Comparison of ENCODE assay signal across 8 cellular contexts in the genomic region with DNA sequence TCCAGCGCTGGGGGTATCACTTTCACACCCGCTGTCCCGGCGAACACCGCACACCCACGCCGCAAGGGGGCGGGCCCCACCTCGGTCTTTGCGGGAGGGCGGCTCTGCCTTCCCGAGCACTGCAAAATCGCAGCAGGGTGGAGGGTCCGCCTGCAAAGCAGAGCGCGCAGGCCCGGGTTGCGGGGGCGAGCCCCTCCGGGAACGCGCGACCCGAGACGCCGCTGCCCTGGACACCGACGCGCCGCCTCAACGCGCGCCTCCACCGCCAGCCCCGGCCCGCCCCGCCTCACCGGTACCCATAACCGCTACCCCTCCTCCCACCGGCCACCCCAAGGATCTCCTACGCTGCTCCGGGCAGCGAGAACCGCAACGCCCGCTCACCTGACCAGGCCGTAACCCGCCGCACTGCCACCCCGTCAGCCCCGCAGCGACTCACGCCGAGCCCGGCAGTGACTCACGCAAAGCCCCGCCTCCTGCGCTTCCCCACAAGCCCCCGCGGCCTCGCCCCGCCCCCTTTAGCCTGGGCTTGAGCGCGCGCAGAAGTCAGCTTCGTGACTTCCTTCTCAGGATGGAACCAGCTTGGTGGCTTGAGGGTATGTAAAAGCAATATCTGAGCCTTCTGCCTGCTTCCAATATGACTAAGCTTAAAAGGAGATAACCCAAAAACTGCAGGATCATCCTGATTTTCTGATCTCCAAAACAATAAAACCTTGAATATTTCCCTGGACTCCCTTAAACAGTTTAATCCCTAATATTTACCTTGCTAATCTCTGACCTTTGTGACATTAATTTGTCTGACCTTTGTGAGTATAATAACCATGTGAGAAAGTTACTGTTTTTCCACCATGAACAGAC. TPM values are rescaled to one million over a fixed set of nuclear protein-coding genes. Genes with fewer than 3 reads are reported as not detected.
DNase-seq lines count a peak whose midpoint lies in the region; ATAC-seq and TF ChIP-seq lines count a peak whose summit lies in the region.

A gene with protein sequence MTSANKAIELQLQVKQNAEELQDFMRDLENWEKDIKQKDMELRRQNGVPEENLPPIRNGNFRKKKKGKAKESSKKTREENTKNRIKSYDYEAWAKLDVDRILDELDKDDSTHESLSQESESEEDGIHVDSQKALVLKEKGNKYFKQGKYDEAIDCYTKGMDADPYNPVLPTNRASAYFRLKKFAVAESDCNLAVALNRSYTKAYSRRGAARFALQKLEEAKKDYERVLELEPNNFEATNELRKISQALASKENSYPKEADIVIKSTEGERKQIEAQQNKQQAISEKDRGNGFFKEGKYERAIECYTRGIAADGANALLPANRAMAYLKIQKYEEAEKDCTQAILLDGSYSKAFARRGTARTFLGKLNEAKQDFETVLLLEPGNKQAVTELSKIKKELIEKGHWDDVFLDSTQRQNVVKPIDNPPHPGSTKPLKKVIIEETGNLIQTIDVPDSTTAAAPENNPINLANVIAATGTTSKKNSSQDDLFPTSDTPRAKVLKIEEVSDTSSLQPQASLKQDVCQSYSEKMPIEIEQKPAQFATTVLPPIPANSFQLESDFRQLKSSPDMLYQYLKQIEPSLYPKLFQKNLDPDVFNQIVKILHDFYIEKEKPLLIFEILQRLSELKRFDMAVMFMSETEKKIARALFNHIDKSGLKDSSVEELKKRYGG (minus strand): TSS at position 460 of the 855 bp plus-strand sequence. CDS start 3,190 bp downstream, outside the sequence.

- POLR2A ChIA-PET in naive thymus-derived CD4-positive, alpha-beta T cell (lab: Charles Lee): interaction anchor here (0.6 to 1.6 kb wide), 15 partner anchors 9 to 1439 kb away, joined by 3 to 8 read pairs (median 3); a partner anchor contains a TSS

- H3K36me3 ChIP-seq in DND-41 (ENCODE audit: insufficient read depth, low read length) (peaks cover 5% of the 10 kb centered on the region), fibroblast of lung (ENCODE audit: control insufficient read depth, insufficient read depth, low read length) (no peaks in the 10 kb centered on the region)
- H3K36me3 ChIP-seq in naive thymus-derived CD4-positive, alpha-beta T cell (ENCODE audit: control insufficient read depth in 2 of 3, insufficient read depth in 3 of 3, low read length in 3 of 3): peaks cover 0 to 7% (median under 1%) of the 10 kb centered on the region in 3 experiments

- H3K27me3 ChIP-seq in DND-41 (ENCODE audit: insufficient read depth, low read length, poor library complexity) (no peaks in the 10 kb centered on the region), fibroblast of lung (ENCODE audit: control insufficient read depth, insufficient read depth, low read length) (no peaks in the 10 kb centered on the region)
- H3K27me3 ChIP-seq in naive thymus-derived CD4-positive, alpha-beta T cell (ENCODE audit: control insufficient read depth in 2 of 2, insufficient read depth in 2 of 2, low read length in 2 of 2): no peaks in the 10 kb centered on the region

- DNase-seq in DND-41 (peak; percentile 96), Kasumi-1 (lab: John Stamatoyannopoulos, UW) (peak; percentile 90), RPMI8226 (peak; percentile 98), fibroblast of lung (ENCODE audit: low read depth in 2 of 2) (peak; percentile 90 to 91)
- peak; percentile 94 for DNase-seq in activated T-helper 1 cell treated with anti-CD3 and anti-CD28 coated beads, Interleukin-2, amount 50 U/mL, for 16 hours (ENCODE audit: low read depth in 1 of 2, low spot score in 1 of 2)
- DNase-seq in naive thymus-derived CD4-positive, alpha-beta T cell: peak; percentile 91 to 99 (median 95)
- DNase-seq in stimulated activated naive B cell treated with anti-CD40 and anti-IgM and Interleukin-4, amounts not matched to agents 10 μg/mL and 1 μg/mL and 100 μg/mL, for 72 hours: peak; percentile 94

- H3K4me3 ChIP-seq in DND-41 (ENCODE audit: low read depth in 1 of 2, low read length in 2 of 2) (peak within 1 kb of the TSS; percentile 64 to 80), fibroblast of lung (replicated peaks in 1 of 4; ENCODE audit: control extremely low read depth in 1 of 4, insufficient read depth in 1 of 4, low read depth in 3 of 4, low read length in 4 of 4) (peak within 1 kb of the TSS; percentile 66 to 98 (median 71))
- peak within 1 kb of the TSS; percentile 59 for H3K4me3 ChIP-seq in naive thymus-derived CD4-positive, alpha-beta T cell (ENCODE audit: low read length)

- peak within 1 kb of the TSS; percentile 92 to 99 (median 98) for H3K4me3 Mint-ChIP-seq in naive thymus-derived CD4-positive, alpha-beta T cell
- H3K4me3 Mint-ChIP-seq in stimulated activated naive B cell treated with anti-CD40 and anti-IgM and Interleukin-4, amounts not matched to agents 10 μg/mL and 1 μg/mL and 100 μg/mL, for 72 hours: peak within 1 kb of the TSS; percentile 97 to 100

- H3K27ac ChIP-seq in DND-41 (ENCODE audit: low read length) (peak within 1 kb of the TSS; percentile 82), fibroblast of lung (ENCODE audit: insufficient read depth, low read length) (peak within 1 kb of the TSS; percentile 82)
- H3K27ac ChIP-seq in naive thymus-derived CD4-positive, alpha-beta T cell (ENCODE audit: low read depth, low read length): peak within 1 kb of the TSS; percentile 85

- peak within 1 kb of the TSS; percentile 69 for H3K4me2 ChIP-seq in DND-41 (ENCODE audit: insufficient read depth, low read length)
- peak within 1 kb of the TSS; percentile 91 for H3K4me2 ChIP-seq in fibroblast of lung (ENCODE audit: extremely low read depth, insufficient read depth, low read length)

- CTCF ChIA-PET in naive thymus-derived CD4-positive, alpha-beta T cell (lab: Charles Lee): interaction anchor here (0.6 to 1.3 kb wide), 9 partner anchors 9 to 696 kb away, joined by 3 to 5 read pairs (median 3); a partner anchor contains a TSS

- ATAC-seq in DND-41 (ENCODE audit: insufficient read depth, low read depth): peak; percentile 94
- ATAC-seq in GM21825 (IDR thresholded peaks at IDR 0.05; ENCODE audit: unreplicated experiment): peak; percentile 82
- peak; percentile 97 for ATAC-seq in naive thymus-derived CD4-positive, alpha-beta T cell
- peak; percentile 82 to 83 for ATAC-seq in stimulated activated naive B cell treated with anti-CD40 and anti-IgM and Interleukin-4, amounts not matched to agents 10 μg/mL and 1 μg/mL and 100 μg/mL, for 72 hours (replicated peaks)

- H3K4me1 ChIP-seq in DND-41 (ENCODE audit: insufficient read depth, low read length) (peaks cover 41% of the 10 kb centered on the region), fibroblast of lung (ENCODE audit: control insufficient read depth, extremely low read depth, insufficient read depth, low read length) (no peaks in the 10 kb centered on the region)
- H3K4me1 ChIP-seq in naive thymus-derived CD4-positive, alpha-beta T cell (ENCODE audit: control insufficient read depth in 2 of 2, insufficient read depth in 2 of 2, low read length in 2 of 2): peaks cover 21 to 27% of the 10 kb centered on the region in 2 donors

- H3K27ac Mint-ChIP-seq in naive thymus-derived CD4-positive, alpha-beta T cell: peak within 1 kb of the TSS; percentile 93 to 99 (median 97)
- H3K27ac Mint-ChIP-seq in stimulated activated naive B cell treated with anti-CD40 and anti-IgM and Interleukin-4, amounts not matched to agents 10 μg/mL and 1 μg/mL and 100 μg/mL, for 72 hours: peak within 1 kb of the TSS; percentile 100

- H3K9me3 ChIP-seq in DND-41 (ENCODE audit: insufficient read depth, low read length, severe bottlenecking) (no peaks in the 10 kb centered on the region), fibroblast of lung (ENCODE audit: control insufficient read depth, insufficient read depth, low read depth, low read length) (no peaks in the 10 kb centered on the region)
- H3K9me3 ChIP-seq in naive thymus-derived CD4-positive, alpha-beta T cell (ENCODE audit: control insufficient read depth in 2 of 3, low read length in 3 of 3): no peaks in the 10 kb centered on the region

- intact Hi-C loops in naive thymus-derived CD4-positive, alpha-beta T cell (cut with micrococcal nuclease): loop anchor here (1.0 to 5.0 kb wide), 25 partner anchors 10 to 1978 kb away; a partner anchor contains a TSS

- peaks cover 61% of the 10 kb centered on the region for H3K79me2 ChIP-seq in DND-41 (ENCODE audit: insufficient read depth, low read length)
- peaks cover 11% of the 10 kb centered on the region for H3K79me2 ChIP-seq in fibroblast of lung (ENCODE audit: control insufficient read depth, insufficient read depth, low read length)

- peaks cover 48 to 73% (median 63%) of the 10 kb centered on the region in 7 donors for H3K4me1 Mint-ChIP-seq in naive thymus-derived CD4-positive, alpha-beta T cell
- H3K4me1 Mint-ChIP-seq in stimulated activated naive B cell treated with anti-CD40 and anti-IgM and Interleukin-4, amounts not matched to agents 10 μg/mL and 1 μg/mL and 100 μg/mL, for 72 hours: peaks cover 42 to 70% of the 10 kb centered on the region in 2 donors

- H3K36me3 Mint-ChIP-seq in naive thymus-derived CD4-positive, alpha-beta T cell: peaks cover 1 to 12% (median 10%) of the 10 kb centered on the region in 5 donors
- H3K36me3 Mint-ChIP-seq in stimulated activated naive B cell treated with anti-CD40 and anti-IgM and Interleukin-4, amounts not matched to agents 10 μg/mL and 1 μg/mL and 100 μg/mL, for 72 hours: peaks cover 20 to 32% of the 10 kb centered on the region in 2 donors

- H2AFZ ChIP-seq in DND-41 (ENCODE audit: low read depth, low read length) (peak within 1 kb of the TSS; percentile 92), fibroblast of lung (ENCODE audit: low read length) (peak within 1 kb of the TSS; percentile 77)

- H3K9ac ChIP-seq in DND-41 (ENCODE audit: low read depth, low read length) (peak within 1 kb of the TSS; percentile 68), fibroblast of lung (ENCODE audit: insufficient read depth, low read length) (peak within 1 kb of the TSS; percentile 76)

- H4K20me1 ChIP-seq in DND-41 (ENCODE audit: insufficient read depth, low read length) (no peaks in the 10 kb centered on the region; the same call in 1 of the 2 replicates), fibroblast of lung (ENCODE audit: control insufficient read depth, extremely low read depth, insufficient read depth, low read length) (no peaks in the 10 kb centered on the region)

- peak; percentile 68 for TF ChIP-seq CTCF in DND-41 (IDR thresholded peaks at IDR 0.05; ENCODE audit: borderline replicate concordance, extremely low read depth, low read length, poor library complexity, severe bottlenecking)
- peak; percentile 45 to 60 for TF ChIP-seq CTCF in fibroblast of lung (conservative IDR thresholded peaks at IDR 0.05 in 1 of 2, IDR thresholded peaks at IDR 0.05 in 1 of 2; ENCODE audit: low read depth in 1 of 2, low read length in 2 of 2)

- no peaks in the 10 kb centered on the region for H3K27me3 Mint-ChIP-seq in naive thymus-derived CD4-positive, alpha-beta T cell
- no peaks in the 10 kb centered on the region for H3K27me3 Mint-ChIP-seq in stimulated activated naive B cell treated with anti-CD40 and anti-IgM and Interleukin-4, amounts not matched to agents 10 μg/mL and 1 μg/mL and 100 μg/mL, for 72 hours

- peaks cover 0 to 1% (median 0%) of the 10 kb centered on the region in 11 donors for H3K9me3 Mint-ChIP-seq in naive thymus-derived CD4-positive, alpha-beta T cell
- peaks cover 0 to 2% of the 10 kb centered on the region in 2 donors for H3K9me3 Mint-ChIP-seq in stimulated activated naive B cell treated with anti-CD40 and anti-IgM and Interleukin-4, amounts not matched to agents 10 μg/mL and 1 μg/mL and 100 μg/mL, for 72 hours

RNA-seq across cellular contexts. Expression of the gene that starts here (rescaled TPM):
- 11.3 and 12.1 TPM in 2 replicates for total RNA-seq in fibroblast of lung
- 21.0 and 23.8 TPM in 2 replicates for polyA plus RNA-seq in fibroblast of lung
- 17.3 and 19.8 TPM in 2 replicates for polyA plus RNA-seq in fibroblast of lung (2012)
- polyA minus RNA-seq in fibroblast of lung (ENCODE audit: low replicate concordance): 0.11 and 0.12 TPM in 2 replicates
- 10 to 100 TPM; 28.5 to 51.3 (median 43.9) TPM for total RNA-seq in naive thymus-derived CD4-positive, alpha-beta T cell
- polyA plus RNA-seq in naive thymus-derived CD4-positive, alpha-beta T cell: 10 to 100 TPM; 36.7 to 48.9 TPM

Comparison
In these comparisons a context has a peak if more than half of its experiments do, and no peak if none do; other contexts are left out.
1. Peak in every context shown above with its lines: DNase-seq, ATAC-seq, H3K4me3 ChIP-seq and H3K27ac ChIP-seq.